15 cellular contexts compared by ENCODE assay signal in the genomic region with DNA sequence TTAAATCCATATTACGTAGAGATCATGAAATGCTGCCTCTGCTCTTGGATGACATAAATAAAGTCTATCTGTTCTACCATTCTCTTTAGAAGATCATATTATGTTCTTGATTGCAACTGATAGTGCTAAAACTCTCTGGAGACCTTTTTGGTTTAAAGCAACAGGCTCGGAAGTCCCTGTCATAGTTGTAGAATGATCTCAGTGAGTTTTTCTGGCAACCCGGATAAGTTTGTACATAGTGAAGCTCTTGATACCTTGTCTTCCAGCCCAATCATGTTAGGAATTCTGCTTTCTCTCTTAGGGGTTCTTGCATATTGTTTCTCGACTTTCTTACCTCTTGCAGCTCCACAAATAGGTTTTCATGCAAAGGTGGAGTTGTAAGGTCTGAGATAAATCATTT.
"Had no signal": no experiment of that assay in that cellular context is flagged by ENCODE, and none has a peak within 500 bp of the region (broad histone marks: within the 10 kb centered on the region; RNA-seq: fewer than 3 reads in every experiment).

No MANE protein-coding gene starts in this region.

- H3K4me1 ChIP-seq: spleen, testis, transverse colon had no signal

- H3K36me3 ChIP-seq: neutrophil had no signal

- ATAC-seq: left colon; naive thymus-derived CD8-positive, alpha-beta T cell; stimulated activated memory B cell treated with anti-CD40 and anti-IgM and Interleukin-4, amounts not matched to agents 10 μg/mL and 1 μg/mL and 100 μg/mL, for 72 hours had no signal

- H3K4me3 ChIP-seq: dorsolateral prefrontal cortex, spleen, testis, transverse colon had no signal

- H3K27me3 ChIP-seq: dorsolateral prefrontal cortex, neutrophil, spleen, testis, transverse colon had no signal

- DNase-seq: cortex of kidney; dorsolateral prefrontal cortex; effector CD8-positive, alpha-beta T cell; immature natural killer cell; left colon; mammary epithelial cell; naive thymus-derived CD8-positive, alpha-beta T cell; spleen; stimulated activated CD4-positive, alpha-beta T cell treated with anti-CD3 and anti-CD28 coated beads, Interleukin-15, amount 100 ng/mL, for 24 hours; stimulated activated CD4-positive, alpha-beta T cell treated with anti-CD3 and anti-CD28 coated beads, Interleukin-1b, Interleukin-23, amount 100 ng/mL, for 48 hours; stimulated activated CD4-positive, alpha-beta T cell treated with anti-CD3 and anti-CD28 coated beads, Interleukin-4, amount 100 ng/mL, for 24 hours; testis; transverse colon had no signal

- H3K9me3 ChIP-seq: neutrophil, testis had no signal

- H3K27ac ChIP-seq: dorsolateral prefrontal cortex, neutrophil, spleen, testis, transverse colon had no signal
